8 cellular contexts compared by ENCODE assay signal in genomic region chr17:81703747-81704654, GRCh38. TPM values are rescaled to one million over a fixed set of nuclear protein-coding genes. Genes with fewer than 3 reads are reported as not detected.
DNase-seq lines count a peak whose midpoint lies in the region; ATAC-seq, FAIRE-seq and TF ChIP-seq lines count a peak whose summit lies in the region.

No MANE protein-coding gene starts in this region.

- H3K9ac ChIP-seq in stomach smooth muscle (ENCODE audit: low read length in 2 of 2): peak overlapping the region; percentile 96 to 98

- H3K4me3 ChIP-seq in cardiac muscle cell (peak overlapping the region; percentile 54), iPS-18c (ENCODE audit: insufficient read depth, low read depth, low read length) (peak overlapping the region; percentile 95), stomach smooth muscle (ENCODE audit: low read length in 2 of 2) (peak overlapping the region; percentile 92 to 96)

- DNase-seq in cardiac muscle cell (ENCODE audit: low read depth in 1 of 2, low spot score in 1 of 2): no peak
- DNase-seq in Right ventricle myocardium superior: no peak
- DNase-seq in iPS-NIHi11 (ENCODE audit: low spot score): no peak
- no peak for DNase-seq in NCI-H446 treated with DMSO at 0.1 percent for 48 hours (lab: John Stamatoyannopoulos, UW)
- no peak for DNase-seq in HTR-8/SVneo (ENCODE audit: insufficient read length, low spot score)

- no peak for FAIRE-seq in HTR-8/SVneo (lab: Jason Lieb, UNC)

- H3K27ac Mint-ChIP-seq in activated T-helper 17 cell treated with anti-CD3 and anti-CD28 coated beads, Interleukin-2, amount 50 U/mL, for 72 hours: peak overlapping the region; percentile 43

- no peak for ATAC-seq in Right ventricle myocardium superior (ENCODE audit: poor library complexity)
- ATAC-seq in activated T-helper 17 cell treated with anti-CD3 and anti-CD28 coated beads, Interleukin-2, amount 50 U/mL, for 72 hours (replicated peaks): peak; percentile 1

- H3K4me1 Mint-ChIP-seq in activated T-helper 17 cell treated with anti-CD3 and anti-CD28 coated beads, Interleukin-2, amount 50 U/mL, for 72 hours: peaks cover 12% of the 10 kb centered on the region

- intact Hi-C loops in Right ventricle myocardium superior (cut with DNase I): no loop called here

- H3K27me3 ChIP-seq in cardiac muscle cell (no peaks in the 10 kb centered on the region), stomach smooth muscle (ENCODE audit: control insufficient read depth in 1 of 2, insufficient read depth in 2 of 2, low read length in 2 of 2) (no peaks in the 10 kb centered on the region)

- H3K9me3 ChIP-seq in cardiac muscle cell (ENCODE audit: low read depth) (no peaks in the 10 kb centered on the region), iPS-18c (ENCODE audit: control insufficient read depth, insufficient read depth, low read length) (no peaks in the 10 kb centered on the region), stomach smooth muscle (ENCODE audit: control insufficient read depth in 2 of 2, low read length in 2 of 2) (no peaks in the 10 kb centered on the region)

- H3K4me3 Mint-ChIP-seq in activated T-helper 17 cell treated with anti-CD3 and anti-CD28 coated beads, Interleukin-2, amount 50 U/mL, for 72 hours: peak overlapping the region; percentile 94

- peaks cover 7% of the 10 kb centered on the region for H3K4me1 ChIP-seq in cardiac muscle cell (ENCODE audit: low read depth)
- H3K4me1 ChIP-seq in stomach smooth muscle (ENCODE audit: control insufficient read depth, insufficient read depth, low read length): peaks cover 31% of the 10 kb centered on the region

- H3K36me3 Mint-ChIP-seq in activated T-helper 17 cell treated with anti-CD3 and anti-CD28 coated beads, Interleukin-2, amount 50 U/mL, for 72 hours (ENCODE audit: low read depth): peaks cover 77% of the 10 kb centered on the region

- no peaks in the 10 kb centered on the region for H3K9me3 Mint-ChIP-seq in activated T-helper 17 cell treated with anti-CD3 and anti-CD28 coated beads, Interleukin-2, amount 50 U/mL, for 72 hours

- H3K27me3 Mint-ChIP-seq in activated T-helper 17 cell treated with anti-CD3 and anti-CD28 coated beads, Interleukin-2, amount 50 U/mL, for 72 hours: no peaks in the 10 kb centered on the region

- H3K27ac ChIP-seq in cardiac muscle cell (peak overlapping the region; percentile 89), stomach smooth muscle (ENCODE audit: low read length) (peak overlapping the region; percentile 88)

- H3K36me3 ChIP-seq in cardiac muscle cell (peaks cover 38% of the 10 kb centered on the region), stomach smooth muscle (ENCODE audit: control insufficient read depth in 2 of 2, insufficient read depth in 2 of 2, low read length in 2 of 2) (peaks cover 14 to 19% of the 10 kb centered on the region in 2 donors)

- no peak for TF ChIP-seq CTCF in cardiac muscle cell (IDR thresholded peaks at IDR 0.05; ENCODE audit: low read depth, low read length)

RNA-seq across cellular contexts. Expression of gene MRPL12, which starts 0.8 kb away (rescaled TPM):
- 45.0 and 47.5 TPM in 2 replicates for total RNA-seq in cardiac muscle cell
- polyA plus RNA-seq in cardiac muscle cell: 187 and 222 TPM in 2 replicates
- total RNA-seq in Right ventricle myocardium superior: 173 TPM
- 100 to 1,000 TPM in 1 of 2 donors, 10 to 100 TPM in 1; 50.7 to 108 TPM for total RNA-seq in activated T-helper 17 cell treated with anti-CD3 and anti-CD28 coated beads, Interleukin-2, amount 50 U/mL, for 72 hours

RNA-seq across cellular contexts. Expression of gene SLC25A10, which starts 8.1 kb away (rescaled TPM):
- total RNA-seq in cardiac muscle cell (29.3 and 38.5 TPM in 2 replicates), Right ventricle myocardium superior (7.0 TPM)
- 34.9 and 52.2 TPM in 2 replicates for polyA plus RNA-seq in cardiac muscle cell
- 10 to 100 TPM; 15.4 to 38.9 TPM for total RNA-seq in activated T-helper 17 cell treated with anti-CD3 and anti-CD28 coated beads, Interleukin-2, amount 50 U/mL, for 72 hours

RNA-seq across cellular contexts. Expression of gene HGS, which starts 20.2 kb away (rescaled TPM):
- 86.1 and 107 TPM in 2 replicates for total RNA-seq in cardiac muscle cell
- polyA plus RNA-seq in cardiac muscle cell: 108 and 109 TPM in 2 replicates
- total RNA-seq in Right ventricle myocardium superior: 34.5 TPM
- 100 to 1,000 TPM; 118 to 130 TPM for total RNA-seq in activated T-helper 17 cell treated with anti-CD3 and anti-CD28 coated beads, Interleukin-2, amount 50 U/mL, for 72 hours

RNA-seq across cellular contexts. Expression of gene ARL16, which starts 20.4 kb away (rescaled TPM):
- total RNA-seq in cardiac muscle cell (44.3 and 58.3 TPM in 2 replicates), Right ventricle myocardium superior (11.9 TPM)
- polyA plus RNA-seq in cardiac muscle cell: 92.0 and 109 TPM in 2 replicates
- total RNA-seq in activated T-helper 17 cell treated with anti-CD3 and anti-CD28 coated beads, Interleukin-2, amount 50 U/mL, for 72 hours: 10 to 100 TPM; 12.6 to 20.9 TPM

RNA-seq across cellular contexts. Expression of gene CCDC137, which starts 37.5 kb away (rescaled TPM):
- 16.9 and 20.1 TPM in 2 replicates for total RNA-seq in cardiac muscle cell
- polyA plus RNA-seq in cardiac muscle cell: 23.2 and 23.4 TPM in 2 replicates
- total RNA-seq in Right ventricle myocardium superior: 4.8 TPM
- total RNA-seq in activated T-helper 17 cell treated with anti-CD3 and anti-CD28 coated beads, Interleukin-2, amount 50 U/mL, for 72 hours: 10 to 100 TPM; 29.6 to 48.6 TPM
